8 cellular contexts compared by ENCODE assay signal in genomic region chr1:210236840-210237409, GRCh38. TPM values are rescaled to one million over a fixed set of nuclear protein-coding genes. Genes with fewer than 3 reads are reported as not detected.
DNase-seq lines count a peak whose midpoint lies in the region; FAIRE-seq and TF ChIP-seq lines count a peak whose summit lies in the region.

No MANE protein-coding gene starts in this region.

- H3K4me3 ChIP-seq in keratinocyte (ENCODE audit: control insufficient read depth in 2 of 3, extremely low read depth in 1 of 3, insufficient read depth in 2 of 3, low read depth in 1 of 3, low read length in 3 of 3), result no peak overlapping the region
- H3K4me3 ChIP-seq in skeletal muscle cell (ENCODE audit: low read depth, low read length), result peak overlapping the region; percentile 3

- peak overlapping the region; percentile 27 for H3K4me2 ChIP-seq in keratinocyte (ENCODE audit: control insufficient read depth, extremely low read depth, insufficient read depth, low read depth, low read length)

- H3K27me3 ChIP-seq in keratinocyte (ENCODE audit: control insufficient read depth, extremely low read depth, insufficient read depth, low read length), result no peaks in the 10 kb centered on the region

- POLR2A ChIA-PET in activated CD4-positive, alpha-beta memory T cell treated with anti-CD3 and anti-CD28 coated beads, Interleukin-2, amount 10 ng/mL, durations not matched to agents 7 days and 5 days (lab: Charles Lee), result no interaction called here

- dilution Hi-C loops in keratinocyte (cut with MboI; ENCODE audit: extremely low pct_ligation_motif_present, low sequenced_read_pairs), result no loop called here

- H3K9me3 ChIP-seq in keratinocyte (ENCODE audit: control insufficient read depth, low read depth, low read length), result no peaks in the 10 kb centered on the region

- no peaks in the 10 kb centered on the region for H4K20me1 ChIP-seq in keratinocyte (ENCODE audit: control insufficient read depth, extremely low read depth, insufficient read depth, low read length)

- no peak overlapping the region for H3K27ac ChIP-seq in keratinocyte (ENCODE audit: control insufficient read depth, insufficient read depth, low read length)

- no peak overlapping the region for H3K4me3 Mint-ChIP-seq in activated CD4-positive, alpha-beta memory T cell treated with anti-CD3 and anti-CD28 coated beads, Interleukin-2, amount 10 ng/mL, durations not matched to agents 7 days and 5 days
- H3K4me3 Mint-ChIP-seq in activated naive CD4-positive, alpha-beta T cell treated with anti-CD3 and anti-CD28 coated beads, Interleukin-2, amount 10 ng/mL, durations not matched to agents 7 days and 5 days, result no peak overlapping the region

- H3K4me1 Mint-ChIP-seq in activated CD4-positive, alpha-beta memory T cell treated with anti-CD3 and anti-CD28 coated beads, Interleukin-2, amount 10 ng/mL, durations not matched to agents 7 days and 5 days, result peaks cover 10% of the 10 kb centered on the region
- peaks cover 12% of the 10 kb centered on the region for H3K4me1 Mint-ChIP-seq in activated naive CD4-positive, alpha-beta T cell treated with anti-CD3 and anti-CD28 coated beads, Interleukin-2, amount 10 ng/mL, durations not matched to agents 7 days and 5 days

- no peak overlapping the region for H3K27ac Mint-ChIP-seq in activated CD4-positive, alpha-beta memory T cell treated with anti-CD3 and anti-CD28 coated beads, Interleukin-2, amount 10 ng/mL, durations not matched to agents 7 days and 5 days
- no peak overlapping the region for H3K27ac Mint-ChIP-seq in activated naive CD4-positive, alpha-beta T cell treated with anti-CD3 and anti-CD28 coated beads, Interleukin-2, amount 10 ng/mL, durations not matched to agents 7 days and 5 days

- H3K27me3 Mint-ChIP-seq in activated CD4-positive, alpha-beta memory T cell treated with anti-CD3 and anti-CD28 coated beads, Interleukin-2, amount 10 ng/mL, durations not matched to agents 7 days and 5 days, result peaks cover 65% of the 10 kb centered on the region
- peaks cover 78% of the 10 kb centered on the region for H3K27me3 Mint-ChIP-seq in activated naive CD4-positive, alpha-beta T cell treated with anti-CD3 and anti-CD28 coated beads, Interleukin-2, amount 10 ng/mL, durations not matched to agents 7 days and 5 days

- CTCF ChIA-PET in activated CD4-positive, alpha-beta memory T cell treated with anti-CD3 and anti-CD28 coated beads, Interleukin-2, amount 10 ng/mL, durations not matched to agents 7 days and 5 days (lab: Charles Lee), result no interaction called here
- CTCF ChIA-PET in activated naive CD4-positive, alpha-beta T cell treated with anti-CD3 and anti-CD28 coated beads, Interleukin-2, amount 10 ng/mL, durations not matched to agents 7 days and 5 days (lab: Charles Lee), result interaction anchor here (1.4 kb wide), 1 partner anchor 15 kb away, joined by 3 read pairs; no protein-coding TSS in a partner anchor

- H3K79me2 ChIP-seq in keratinocyte (ENCODE audit: control insufficient read depth, insufficient read depth, low read length), result no peaks in the 10 kb centered on the region

- no peaks in the 10 kb centered on the region for H3K9me1 ChIP-seq in keratinocyte (ENCODE audit: control insufficient read depth, extremely low read depth, insufficient read depth, low read length)

- FAIRE-seq in keratinocyte (lab: Jason Lieb, UNC) (peak; percentile 62), RCC 7860 (lab: Jason Lieb, UNC) (no peak)

- H3K36me3 Mint-ChIP-seq in activated CD4-positive, alpha-beta memory T cell treated with anti-CD3 and anti-CD28 coated beads, Interleukin-2, amount 10 ng/mL, durations not matched to agents 7 days and 5 days (ENCODE audit: low read depth), result no peaks in the 10 kb centered on the region
- H3K36me3 Mint-ChIP-seq in activated naive CD4-positive, alpha-beta T cell treated with anti-CD3 and anti-CD28 coated beads, Interleukin-2, amount 10 ng/mL, durations not matched to agents 7 days and 5 days, result no peaks in the 10 kb centered on the region

- DNase-seq in GM04503 (ENCODE audit: low read depth) (peak; percentile 53), cerebellar cortex (ENCODE audit: low spot score) (peak; percentile 65), keratinocyte (ENCODE audit: low read depth, low spot score) (no peak), skeletal muscle cell (ENCODE audit: low read depth) (peak; percentile 85), RCC 7860 (ENCODE audit: low spot score) (no peak), NK-92 (lab: John Stamatoyannopoulos, UW; ENCODE audit: unreplicated experiment) (no peak)
- no peak for DNase-seq in activated CD4-positive, alpha-beta memory T cell treated with anti-CD3 and anti-CD28 coated beads, Interleukin-2, amount 10 ng/mL, durations not matched to agents 7 days and 5 days
- DNase-seq in activated naive CD4-positive, alpha-beta T cell treated with anti-CD3 and anti-CD28 coated beads, Interleukin-2, amount 10 ng/mL, durations not matched to agents 7 days and 5 days, result no peak

- peaks cover 0 to 6% of the 10 kb centered on the region in 2 experiments for H3K36me3 ChIP-seq in keratinocyte (ENCODE audit: control insufficient read depth in 2 of 2, extremely low read depth in 1 of 2, insufficient read depth in 2 of 2, low read length in 2 of 2)

- TF ChIP-seq CTCF in keratinocyte (optimal IDR thresholded peaks at IDR 0.05 in 1 of 3, IDR thresholded peaks at IDR 0.05 in 1 of 3, conservative IDR thresholded peaks at IDR 0.05 in 1 of 3; ENCODE audit: extremely low read depth in 1 of 3, insufficient read depth in 2 of 3, low read length in 3 of 3), result no peak

- no peaks in the 10 kb centered on the region for H3K9me3 Mint-ChIP-seq in activated CD4-positive, alpha-beta memory T cell treated with anti-CD3 and anti-CD28 coated beads, Interleukin-2, amount 10 ng/mL, durations not matched to agents 7 days and 5 days
- H3K9me3 Mint-ChIP-seq in activated naive CD4-positive, alpha-beta T cell treated with anti-CD3 and anti-CD28 coated beads, Interleukin-2, amount 10 ng/mL, durations not matched to agents 7 days and 5 days, result no peaks in the 10 kb centered on the region

- no peak overlapping the region for H3K9ac ChIP-seq in keratinocyte (ENCODE audit: control insufficient read depth, extremely low read depth, insufficient read depth, low read length)

- H2AFZ ChIP-seq in keratinocyte (ENCODE audit: control insufficient read depth, low read length), result peak overlapping the region; percentile 38

- peaks cover 19% of the 10 kb centered on the region for H3K4me1 ChIP-seq in keratinocyte (ENCODE audit: control insufficient read depth, extremely low read depth, insufficient read depth, low read length)

RNA-seq across cellular contexts. Expression of gene SERTAD4, which starts 4.3 kb away (rescaled TPM):
- polyA plus RNA-seq in keratinocyte, result 0.64 to 5.1 TPM (median 3.4 TPM) in 3 replicates
- polyA plus RNA-seq in keratinocyte (2011; ENCODE audit: low read depth), result not detected
- polyA plus RNA-seq in keratinocyte (2011; cell fraction: cytosol; rRNA removed), result 1.3 and 2.0 TPM in 2 replicates
- 1.3 and 1.4 TPM in 2 replicates for polyA plus RNA-seq in keratinocyte (2011; cell fraction: nucleus; rRNA removed)
- polyA plus RNA-seq in keratinocyte (2012; ENCODE audit: low replicate concordance), result 0.17 and 3.9 TPM in 2 replicates
- 0.20 to 2.5 TPM (median 1.6 TPM) in 3 replicates for polyA minus RNA-seq in keratinocyte
- polyA minus RNA-seq in keratinocyte (2011; cell fraction: cytosol; rRNA and poly(A)+ RNA removed), result not detected
- 0.21 and 1.1 TPM in 2 replicates for polyA minus RNA-seq in keratinocyte (2011; cell fraction: nucleus; rRNA and poly(A)+ RNA removed)
- not detected for total RNA-seq in activated CD4-positive, alpha-beta memory T cell treated with anti-CD3 and anti-CD28 coated beads, Interleukin-2, amount 10 ng/mL, durations not matched to agents 7 days and 5 days

Comparison
In these comparisons a context has a peak if more than half of its experiments do, and no peak if none do; other contexts are left out.
1. DNase-seq: peak in GM04503 (single experiment), cerebellar cortex (single experiment) and skeletal muscle cell (single experiment); none in keratinocyte (single experiment), RCC 7860 (single experiment), activated CD4-positive, alpha-beta memory T cell treated with anti-CD3 and anti-CD28 coated beads, Interleukin-2, amount 10 ng/mL, durations not matched to agents 7 days and 5 days (single experiment), NK-92 (single experiment) and activated naive CD4-positive, alpha-beta T cell treated with anti-CD3 and anti-CD28 coated beads, Interleukin-2, amount 10 ng/mL, durations not matched to agents 7 days and 5 days (single experiment).